In genomic region chr1:89023026-89023425, GRCh38 we compare ENCODE assay signal across 8 cellular contexts. TPM values are rescaled to one million over a fixed set of nuclear protein-coding genes. Genes with fewer than 3 reads are reported as not detected.
DNase-seq lines count a peak whose midpoint lies in the region; ATAC-seq and TF ChIP-seq lines count a peak whose summit lies in the region.

No MANE protein-coding gene starts in this region.

- DNase-seq in heart left ventricle = no peak
- DNase-seq in Right ventricle myocardium inferior (ENCODE audit: missing footprints) = no peak
- no peak for DNase-seq in activated naive CD4-positive, alpha-beta T cell treated with anti-CD3 and anti-CD28 coated beads, Interleukin-2, amount 50 U/mL, for 72 hours (ENCODE audit: low spot score in 2 of 2)
- DNase-seq in right lobe of liver = no peak
- DNase-seq in vagina (ENCODE audit: extremely low spot score in 2 of 2) = no peak
- no peak for DNase-seq in HCEC 1CT
- no peak for DNase-seq in MV-4-11 (lab: John Stamatoyannopoulos, UW)

- H3K27ac ChIP-seq in heart left ventricle (peak overlapping the region; percentile 65 to 94 (median 79)), right lobe of liver (peak overlapping the region; percentile 89 to 90 (median 89)), vagina (peak overlapping the region; percentile 88)

- peak overlapping the region; percentile 81 to 85 for H3K27ac Mint-ChIP-seq in activated naive CD4-positive, alpha-beta T cell treated with anti-CD3 and anti-CD28 coated beads, Interleukin-2, amount 50 U/mL, for 72 hours

- H3K4me3 ChIP-seq in heart left ventricle (peak overlapping the region in 10 of 12 donors; percentile 48 to 85 (median 61)), right lobe of liver (peak overlapping the region in 2 of 3 donors; percentile 51 to 60), vagina (peak overlapping the region; percentile 53)

- H3K9me3 Mint-ChIP-seq in activated naive CD4-positive, alpha-beta T cell treated with anti-CD3 and anti-CD28 coated beads, Interleukin-2, amount 50 U/mL, for 72 hours = peaks cover 0 to 10% of the 10 kb centered on the region in 2 donors

- ATAC-seq in heart left ventricle (no peak), Right ventricle myocardium inferior (no peak), right lobe of liver (peak in 1 of 4 donors; percentile 24), HG03460 (IDR thresholded peaks at IDR 0.05; ENCODE audit: unreplicated experiment) (no peak)
- ATAC-seq in activated naive CD4-positive, alpha-beta T cell treated with anti-CD3 and anti-CD28 coated beads, Interleukin-2, amount 50 U/mL, for 72 hours = peak in 1 of 2 donors; percentile 33

- H3K27me3 ChIP-seq in heart left ventricle (no peaks in the 10 kb centered on the region), right lobe of liver (no peaks in the 10 kb centered on the region), vagina (no peaks in the 10 kb centered on the region)

- peaks cover 0 to 39% (median 6%) of the 10 kb centered on the region in 12 donors for H3K4me1 ChIP-seq in heart left ventricle
- peaks cover 0 to 4% (median 0%) of the 10 kb centered on the region in 4 donors for H3K4me1 ChIP-seq in right lobe of liver
- H3K4me1 ChIP-seq in vagina = peaks cover 36% of the 10 kb centered on the region

- TF ChIP-seq POLR2A in heart left ventricle (IDR thresholded peaks at IDR 0.05) (no peak), right lobe of liver (IDR thresholded peaks at IDR 0.05) (no peak), vagina (IDR thresholded peaks at IDR 0.05) (no peak)

- intact Hi-C loops in heart left ventricle (cut with DNase I) (loop anchor here in 2 of 10 donors (5.0 kb wide), 1 partner anchor 44 kb away; the partner anchor contains the start of gene GBP1 (in 2 of the 2)), Right ventricle myocardium inferior (cut with DNase I) (no loop called here), right lobe of liver (cut with DNase I) (no loop called here), vagina (cut with DNase I) (no loop called here)

- H3K9me3 ChIP-seq in heart left ventricle (peaks cover 0 to 10% (median 0%) of the 10 kb centered on the region in 12 donors), right lobe of liver (no peaks in the 10 kb centered on the region), vagina (no peaks in the 10 kb centered on the region)

- H3K36me3 ChIP-seq in heart left ventricle (peaks cover 0 to 26% (median 11%) of the 10 kb centered on the region in 9 donors), right lobe of liver (peaks cover 0 to 7% (median 0%) of the 10 kb centered on the region in 4 donors), vagina (peaks cover 0 to 9% of the 10 kb centered on the region in 2 donors)

- H3K36me3 Mint-ChIP-seq in activated naive CD4-positive, alpha-beta T cell treated with anti-CD3 and anti-CD28 coated beads, Interleukin-2, amount 50 U/mL, for 72 hours = peaks cover 27 to 31% of the 10 kb centered on the region in 2 donors

- TF ChIP-seq CTCF in heart left ventricle (IDR thresholded peaks at IDR 0.05) = no peak
- no peak for TF ChIP-seq CTCF in right lobe of liver (IDR thresholded peaks at IDR 0.05)
- TF ChIP-seq CTCF in vagina (IDR thresholded peaks at IDR 0.05) = no peak

RNA-seq across cellular contexts. Expression of gene GBP3, which starts 0.4 kb away (rescaled TPM):
- 10 to 100 TPM in 2 of 9 donors, 1 to 10 TPM in 7; 1.2 to 30.1 (median 6.1) TPM for total RNA-seq in heart left ventricle
- 1 to 10 TPM; 2.4 to 4.0 TPM for polyA plus RNA-seq in heart left ventricle
- total RNA-seq in Right ventricle myocardium inferior = 9.3 TPM
- 1 to 10 TPM; 3.2 to 9.3 TPM for total RNA-seq in activated naive CD4-positive, alpha-beta T cell treated with anti-CD3 and anti-CD28 coated beads, Interleukin-2, amount 50 U/mL, for 72 hours
- total RNA-seq in right lobe of liver = 10 to 100 TPM in 4 of 6 experiments, 1 to 10 TPM in 2; 4.3 to 24.6 (median 11.7) TPM
- 6.9 TPM for total RNA-seq in vagina

RNA-seq across cellular contexts. Expression of gene KYAT3, which starts 30.6 kb away (rescaled TPM):
- total RNA-seq in heart left ventricle = 10 to 100 TPM in 2 of 9 donors, 1 to 10 TPM in 7; 5.4 to 12.0 (median 6.8) TPM
- 1 to 10 TPM; 3.7 to 6.6 TPM for polyA plus RNA-seq in heart left ventricle
- total RNA-seq in Right ventricle myocardium inferior = 6.8 TPM
- total RNA-seq in activated naive CD4-positive, alpha-beta T cell treated with anti-CD3 and anti-CD28 coated beads, Interleukin-2, amount 50 U/mL, for 72 hours = 10 to 100 TPM; 37.6 to 65.6 TPM
- total RNA-seq in right lobe of liver = 10 to 100 TPM in 3 of 6 experiments, 1 to 10 TPM in 3; 8.9 to 19.9 (median 9.8) TPM
- total RNA-seq in vagina = 17.7 TPM

RNA-seq across cellular contexts. Expression of gene RBMXL1, which starts 30.6 kb away (rescaled TPM):
- total RNA-seq in heart left ventricle (10 to 100 TPM; 11.2 to 18.1 (median 12.6) TPM), Right ventricle myocardium inferior (10.7 TPM), right lobe of liver (10 to 100 TPM in 2 of 6 experiments, 1 to 10 TPM in 4; 6.9 to 13.8 (median 8.5) TPM), vagina (11.5 TPM)
- polyA plus RNA-seq in heart left ventricle = 10 to 100 TPM in 1 of 2 donors, 1 to 10 TPM in 1; 2.4 to 12.9 TPM
- total RNA-seq in activated naive CD4-positive, alpha-beta T cell treated with anti-CD3 and anti-CD28 coated beads, Interleukin-2, amount 50 U/mL, for 72 hours = 10 to 100 TPM; 23.7 to 27.2 TPM

RNA-seq across cellular contexts. Expression of gene GBP1, which starts 42.0 kb away (rescaled TPM):
- total RNA-seq in heart left ventricle (100 to 1,000 TPM in 1 of 9 donors, 10 to 100 TPM in 2, 1 to 10 TPM in 6; 3.6 to 170 (median 6.4) TPM), Right ventricle myocardium inferior (8.3 TPM), right lobe of liver (100 to 1,000 TPM in 1 of 6 experiments, 10 to 100 TPM in 4, 1 to 10 TPM in 1; 9.7 to 153 (median 43.7) TPM), vagina (17.4 TPM)
- 1 to 10 TPM; 4.5 to 5.8 TPM for polyA plus RNA-seq in heart left ventricle
- 10 to 100 TPM; 51.3 to 79.2 TPM for total RNA-seq in activated naive CD4-positive, alpha-beta T cell treated with anti-CD3 and anti-CD28 coated beads, Interleukin-2, amount 50 U/mL, for 72 hours
